In genomic region chr2:64463784-64464183, GRCh38 we compare ENCODE assay signal across 1 cellular context.
TF ChIP-seq lines count a peak whose summit lies in the region.

No MANE protein-coding gene starts in this region.

TF ChIP-seq in HepG2, 621 proteins besides CTCF, POLR2A, EP300 and RAD21 (continued from another document):
- no peak for TF ChIP-seq ZNF646 (CRISPR knock-in tag; IDR thresholded peaks at IDR 0.05)
- TF ChIP-seq IKZF1 (IDR thresholded peaks at IDR 0.05): no peak
- TF ChIP-seq FOXC1 (CRISPR knock-in tag; IDR thresholded peaks at IDR 0.05; ENCODE audit: borderline replicate concordance): no peak
- TF ChIP-seq LRRFIP1 (CRISPR knock-in tag; conservative IDR thresholded peaks at IDR 0.05): no peak
- TF ChIP-seq ZNF660 (CRISPR knock-in tag; IDR thresholded peaks at IDR 0.05; ENCODE audit: borderline replicate concordance, low read depth): no peak
